In genomic region chrX:15751160-15751819, GRCh38 we compare ENCODE assay signal across 8 cellular contexts. TPM values are rescaled to one million over a fixed set of nuclear protein-coding genes. Genes with fewer than 3 reads are reported as not detected.
DNase-seq lines count a peak whose midpoint lies in the region; ATAC-seq and TF ChIP-seq lines count a peak whose summit lies in the region.

No MANE protein-coding gene starts in this region.

- H3K4me3 ChIP-seq in vagina (no peak overlapping the region), lower leg skin (ENCODE audit: low read depth, poor library complexity, severe bottlenecking) (no peak overlapping the region)

- WGBS in lower leg skin, 2 donors: 13 to 30% methylated on average over 4 of the region's 4 CpGs

- no peak for DNase-seq in Right ventricle myocardium inferior (ENCODE audit: missing footprints)
- no peak for DNase-seq in cardiac septum (ENCODE audit: low spot score)
- peak; percentile 13 for DNase-seq in activated T-helper 2 cell treated with anti-CD3 and anti-CD28 coated beads, Interferon-gamma antibody, Interleukin-2, Interleukin-4, amounts not matched to agents 10 μg/mL and 5 μg/mL and 100 μg/mL, durations not matched to agents 14 hours and 24 hours and 36 hours (ENCODE audit: low spot score)
- DNase-seq in left colon: no peak
- no peak for DNase-seq in vagina (ENCODE audit: extremely low spot score in 2 of 2)
- no peak for DNase-seq in lower leg skin (ENCODE audit: low spot score in 2 of 2)
- DNase-seq in NCI-H510A (lab: John Stamatoyannopoulos, UW): no peak

- H3K4me1 ChIP-seq in vagina: peaks cover 37% of the 10 kb centered on the region

- H3K9me3 ChIP-seq in vagina: no peaks in the 10 kb centered on the region

- H3K4me3 Mint-ChIP-seq in activated T-helper 2 cell treated with anti-CD3 and anti-CD28 coated beads, Interferon-gamma antibody, Interleukin-2, Interleukin-4, amounts not matched to agents 10 μg/mL and 5 μg/mL and 100 μg/mL, durations not matched to agents 14 hours and 24 hours and 36 hours (ENCODE audit: low read depth): peak overlapping the region; percentile 58

- peaks cover 26% of the 10 kb centered on the region for H3K36me3 Mint-ChIP-seq in activated T-helper 2 cell treated with anti-CD3 and anti-CD28 coated beads, Interferon-gamma antibody, Interleukin-2, Interleukin-4, amounts not matched to agents 10 μg/mL and 5 μg/mL and 100 μg/mL, durations not matched to agents 14 hours and 24 hours and 36 hours (ENCODE audit: low read depth)

- ATAC-seq in Right ventricle myocardium inferior (peak; percentile 50), left colon (peak; percentile 80), HG03439 (IDR thresholded peaks at IDR 0.05; ENCODE audit: unreplicated experiment) (no peak)

- intact Hi-C loops in Right ventricle myocardium inferior (cut with DNase I) (no loop called here), cardiac septum (cut with DNase I) (no loop called here), left colon (cut with DNase I, micrococcal nuclease) (no loop called here), vagina (cut with DNase I) (no loop called here), lower leg skin (cut with DNase I; ENCODE audit: low total_unique reads) (no loop called here)
- intact Hi-C loops in activated T-helper 2 cell treated with anti-CD3 and anti-CD28 coated beads, Interferon-gamma antibody, Interleukin-2, Interleukin-4, amounts not matched to agents 10 μg/mL and 5 μg/mL and 100 μg/mL, durations not matched to agents 14 hours and 24 hours and 36 hours (cut with micrococcal nuclease): loop anchor here (5.0 to 10.0 kb wide), 3 partner anchors 41 to 964 kb away; partner anchors contain the start of genes CTPS2, SYAP1 and ZRSR2

- H3K27me3 ChIP-seq in vagina: no peaks in the 10 kb centered on the region

- H3K9me3 Mint-ChIP-seq in activated T-helper 2 cell treated with anti-CD3 and anti-CD28 coated beads, Interferon-gamma antibody, Interleukin-2, Interleukin-4, amounts not matched to agents 10 μg/mL and 5 μg/mL and 100 μg/mL, durations not matched to agents 14 hours and 24 hours and 36 hours: no peaks in the 10 kb centered on the region

- peak overlapping the region; percentile 96 for H3K27ac Mint-ChIP-seq in activated T-helper 2 cell treated with anti-CD3 and anti-CD28 coated beads, Interferon-gamma antibody, Interleukin-2, Interleukin-4, amounts not matched to agents 10 μg/mL and 5 μg/mL and 100 μg/mL, durations not matched to agents 14 hours and 24 hours and 36 hours

- H3K27ac ChIP-seq in vagina: peak overlapping the region; percentile 82

- TF ChIP-seq POLR2A in vagina (IDR thresholded peaks at IDR 0.05) (no peak), lower leg skin (IDR thresholded peaks at IDR 0.05) (no peak)

- peaks cover 46% of the 10 kb centered on the region for H3K4me1 Mint-ChIP-seq in activated T-helper 2 cell treated with anti-CD3 and anti-CD28 coated beads, Interferon-gamma antibody, Interleukin-2, Interleukin-4, amounts not matched to agents 10 μg/mL and 5 μg/mL and 100 μg/mL, durations not matched to agents 14 hours and 24 hours and 36 hours (ENCODE audit: low read depth)

- H3K36me3 ChIP-seq in vagina: no peaks in the 10 kb centered on the region

- no peak for TF ChIP-seq CTCF in vagina (IDR thresholded peaks at IDR 0.05)
- TF ChIP-seq CTCF in lower leg skin (IDR thresholded peaks at IDR 0.05): no peak

- H3K27me3 Mint-ChIP-seq in activated T-helper 2 cell treated with anti-CD3 and anti-CD28 coated beads, Interferon-gamma antibody, Interleukin-2, Interleukin-4, amounts not matched to agents 10 μg/mL and 5 μg/mL and 100 μg/mL, durations not matched to agents 14 hours and 24 hours and 36 hours (ENCODE audit: low read depth): no peaks in the 10 kb centered on the region

RNA-seq across cellular contexts. Expression of gene CA5B, which starts 13.2 kb away (rescaled TPM):
- 2.4 TPM for total RNA-seq in Right ventricle myocardium inferior
- 4.5 TPM for total RNA-seq in cardiac septum
- total RNA-seq in activated T-helper 2 cell treated with anti-CD3 and anti-CD28 coated beads, Interferon-gamma antibody, Interleukin-2, Interleukin-4, amounts not matched to agents 10 μg/mL and 5 μg/mL and 100 μg/mL, durations not matched to agents 14 hours and 24 hours and 36 hours: 5.2 and 8.0 TPM in 2 replicates
- total RNA-seq in left colon: 1 to 10 TPM; 7.7 to 8.1 TPM
- total RNA-seq in vagina: 24.6 TPM
- total RNA-seq in lower leg skin: 10 to 100 TPM in 3 of 4 donors, 1 to 10 TPM in 1; 7.2 to 14.0 (median 11.8) TPM

RNA-seq across cellular contexts. Expression of gene ZRSR2, which starts 39.0 kb away (rescaled TPM):
- total RNA-seq in Right ventricle myocardium inferior (6.8 TPM), cardiac septum (10.7 TPM), left colon (1 to 10 TPM; 8.6 to 9.1 TPM), vagina (12.5 TPM), lower leg skin (10 to 100 TPM in 1 of 4 donors, 1 to 10 TPM in 3; 1.9 to 11.2 (median 4.6) TPM)
- total RNA-seq in activated T-helper 2 cell treated with anti-CD3 and anti-CD28 coated beads, Interferon-gamma antibody, Interleukin-2, Interleukin-4, amounts not matched to agents 10 μg/mL and 5 μg/mL and 100 μg/mL, durations not matched to agents 14 hours and 24 hours and 36 hours: 18.7 and 20.3 TPM in 2 replicates
